Comparison of ENCODE assay signal across 22 cellular contexts in genomic region chr17:58309918-58310259, GRCh38. TPM values are rescaled to one million over a fixed set of nuclear protein-coding genes. Genes with fewer than 3 reads are reported as not detected.
A peak's percentile ranks its signal among the peaks of the same experiment; 100 is the strongest.
DNase-seq lines count a peak whose midpoint lies in the region; ATAC-seq and TF ChIP-seq lines count a peak whose summit lies in the region.
"Had no signal": no experiment of that assay in that cellular context is flagged by ENCODE, and none has a peak within 500 bp of the region (broad histone marks: within the 10 kb centered on the region; RNA-seq: fewer than 3 reads in every experiment).

No MANE protein-coding gene starts in this region.

- H3K9ac ChIP-seq in SK-N-SH, result no peak overlapping the region

- H3K9me3 ChIP-seq in SK-N-SH (no peaks in the 10 kb centered on the region), heart right ventricle (no peaks in the 10 kb centered on the region)
- H3K9me3 ChIP-seq: Caco-2 had no signal

- TF ChIP-seq EP300 in SK-N-SH (IDR thresholded peaks at IDR 0.05; ENCODE audit: borderline replicate concordance in 1 of 2, low read depth in 1 of 2, low read length in 1 of 2), result no peak

- DNase-seq in SK-N-SH (peak; percentile 27), left cardiac atrium (peak; percentile 5), heart right ventricle (no peak), mucosa of gallbladder (ENCODE audit: low spot score) (peak; percentile 5), erythroblast (lab: John Stamatoyannopoulos, UW) (no peak), HK-2 (ENCODE audit: unreplicated experiment) (no peak)
- DNase-seq: Caco-2; CD4-positive, CD25-positive, alpha-beta regulatory T cell; Karpas-422; NCI-H1417 treated with DMSO at 0.1 percent for 48 hours; NCI-H187 treated with DMSO at 0.1 percent for 48 hours; NCI-H226; NCI-H524; NCI-H82 had no signal

- H3K4me3 ChIP-seq in SK-N-SH (ENCODE audit: low read depth in 2 of 2, low read length in 1 of 2) (no peak overlapping the region), heart right ventricle (no peak overlapping the region)

- intact Hi-C loops in left cardiac atrium (cut with DNase I), result no loop called here
- intact Hi-C loops in heart right ventricle (cut with DNase I), result loop anchor here in 7 of 10 donors (5.0 to 10.0 kb wide), 4 partner anchors 105 to 137 kb away; partner anchors contain the start of gene RNF43 (in 1 of the 7)

- no peak overlapping the region for H3K27ac ChIP-seq in SK-N-SH (ENCODE audit: low read depth in 2 of 2, low read length in 1 of 2)
- no peak overlapping the region for H3K27ac ChIP-seq in heart right ventricle
- H3K27ac ChIP-seq: 22Rv1 had no signal

- no peaks in the 10 kb centered on the region for H4K20me1 ChIP-seq in SK-N-SH (ENCODE audit: insufficient read depth)

- H3K4me2 ChIP-seq in SK-N-SH, result no peak overlapping the region

- H3K27me3 ChIP-seq in SK-N-SH (ENCODE audit: insufficient read depth) (no peaks in the 10 kb centered on the region), heart right ventricle (peaks cover 0 to 7% (median 0%) of the 10 kb centered on the region in 7 donors)

- ATAC-seq in SK-N-SH treated with all-trans-retinoic acid at 6 μM for 48 hours, result no peak
- no peak for ATAC-seq in left cardiac atrium
- ATAC-seq in heart right ventricle, result no peak
- no peak for ATAC-seq in HG02759 (IDR thresholded peaks at IDR 0.05; ENCODE audit: unreplicated experiment)

- H3K36me3 ChIP-seq in SK-N-SH (replicated peaks in 1 of 2; ENCODE audit: control insufficient read depth in 1 of 2, insufficient read depth in 2 of 2, low read length in 1 of 2) (no peaks in the 10 kb centered on the region), heart right ventricle (no peaks in the 10 kb centered on the region)

- H3K79me2 ChIP-seq in SK-N-SH (ENCODE audit: insufficient read depth), result no peaks in the 10 kb centered on the region

- 39% methylated on average over 5 of the region's 5 CpGs for WGBS in SK-N-SH (ENCODE audit: low lambda C conversion rate)
- 69 to 72% methylated on average over 5 of the region's 5 CpGs for WGBS in heart right ventricle, 2 donors

- TF ChIP-seq POLR2A in erythroblast (IDR thresholded peaks at IDR 0.05; ENCODE audit: low read length), result no peak

- no peak overlapping the region for H2AFZ ChIP-seq in SK-N-SH (ENCODE audit: low read depth)

- no peaks in the 10 kb centered on the region for H3K9me2 ChIP-seq in SK-N-SH

- no peak for TF ChIP-seq RAD21 in SK-N-SH (IDR thresholded peaks at IDR 0.05; ENCODE audit: low read length)

- H3K4me1 ChIP-seq in SK-N-SH (ENCODE audit: control insufficient read depth in 1 of 2, insufficient read depth in 2 of 2, low read depth in 1 of 2, low read length in 1 of 2) (no peaks in the 10 kb centered on the region), heart right ventricle (no peaks in the 10 kb centered on the region)
- H3K4me1 ChIP-seq: Caco-2 had no signal

- POLR2A ChIA-PET in SK-N-SH (lab: Yijun Ruan, JAX), result no interaction called here

- TF ChIP-seq CTCF in SK-N-SH (IDR thresholded peaks at IDR 0.05) (no peak), heart right ventricle (IDR thresholded peaks at IDR 0.05) (no peak)

- no peaks in the 10 kb centered on the region for H3F3A ChIP-seq in SK-N-SH (replicated peaks; ENCODE audit: insufficient read depth)

- CTCF ChIA-PET in SK-N-SH (lab: Yijun Ruan, JAX), result interaction anchor here (2.2 to 3.0 kb wide), 3 partner anchors 8 to 138 kb away, joined by 9 to 16 read pairs (median 15); partner anchors contain the start of gene RNF43

TF ChIP-seq in SK-N-SH, 30 proteins besides CTCF, POLR2A, EP300 and RAD21 (continues in another document):
- TF ChIP-seq RCOR1 (IDR thresholded peaks at IDR 0.05; ENCODE audit: low read length) (no peak), SIN3A (IDR thresholded peaks at IDR 0.05; ENCODE audit: borderline replicate concordance, low read depth, low read length) (no peak), TCF12 (IDR thresholded peaks at IDR 0.05) (no peak), RXRA (IDR thresholded peaks at IDR 0.05; ENCODE audit: borderline replicate concordance, low read depth) (no peak), MEF2A (IDR thresholded peaks at IDR 0.05; ENCODE audit: borderline replicate concordance, low read depth) (no peak), ZBTB33 (IDR thresholded peaks at IDR 0.05; ENCODE audit: borderline replicate concordance, low read depth) (no peak), USF2 (IDR thresholded peaks at IDR 0.05; ENCODE audit: borderline replicate concordance, low read depth, low read length) (no peak), NRF1 (IDR thresholded peaks at IDR 0.05; ENCODE audit: low read depth, low read length) (no peak)

TF ChIP-seq in SK-N-SH treated with all-trans-retinoic acid at 6 μM for 48 hours, 23 proteins besides CTCF, POLR2A, EP300 and RAD21:
- TF ChIP-seq SNAI2 (CRISPR knock-in tag; IDR thresholded peaks at IDR 0.05), result no peak
- TF ChIP-seq POU6F1 (CRISPR knock-in tag; IDR thresholded peaks at IDR 0.05; ENCODE audit: borderline replicate concordance, low read depth), result no peak
- TF ChIP-seq ISL1 (CRISPR knock-in tag; IDR thresholded peaks at IDR 0.05), result no peak
- TF ChIP-seq ARNTL (CRISPR knock-in tag; IDR thresholded peaks at IDR 0.05; ENCODE audit: borderline replicate concordance, low read depth), result no peak
- no peak for TF ChIP-seq ZNF8 (CRISPR knock-in tag; IDR thresholded peaks at IDR 0.05)
- no peak for TF ChIP-seq TCF4 (CRISPR knock-in tag; IDR thresholded peaks at IDR 0.05; ENCODE audit: borderline replicate concordance)
- TF ChIP-seq PATZ1 (CRISPR knock-in tag; IDR thresholded peaks at IDR 0.05; ENCODE audit: borderline replicate concordance), result no peak
- TF ChIP-seq ZC3H10 (CRISPR knock-in tag; IDR thresholded peaks at IDR 0.05), result no peak
- no peak for TF ChIP-seq ZFP30 (CRISPR knock-in tag; IDR thresholded peaks at IDR 0.05)
- TF ChIP-seq ZFP3 (CRISPR knock-in tag; IDR thresholded peaks at IDR 0.05), result no peak
- TF ChIP-seq OSR1 (CRISPR knock-in tag; IDR thresholded peaks at IDR 0.05), result no peak

RNA-seq across cellular contexts. Expression of gene TSPOAP1, which starts 18.7 kb away (rescaled TPM):
- 0.79 and 1.9 TPM in 2 replicates for polyA plus RNA-seq in SK-N-SH (2012; rRNA removed)
- polyA plus RNA-seq in SK-N-SH (2012; cell fraction: cytosol; rRNA removed), result 0.28 and 0.97 TPM in 2 replicates
- 4.8 and 8.3 TPM in 2 replicates for polyA plus RNA-seq in SK-N-SH (2012; cell fraction: nucleus; rRNA removed)
- 1 to 10 TPM; 8.8 to 9.0 TPM for total RNA-seq in left cardiac atrium
- 10 to 100 TPM in 8 of 10 donors, 1 to 10 TPM in 2; 6.0 to 18.7 (median 12.4) TPM for total RNA-seq in heart right ventricle
- polyA plus RNA-seq in heart right ventricle, result 10 to 100 TPM in 1 of 2 donors, 1 to 10 TPM in 1; 1.6 to 35.6 TPM
- total RNA-seq in mucosa of gallbladder, result 30.2 TPM
- total RNA-seq: MCF 10A had no signal

RNA-seq across cellular contexts. Expression of gene MPO, which starts 29.2 kb away (rescaled TPM):
- polyA plus RNA-seq in SK-N-SH (2012; rRNA removed) (not detected in 2 replicates), heart right ventricle (under 1 TPM; 0.07 to 0.15 TPM)
- not detected in 2 replicates for polyA plus RNA-seq in SK-N-SH (2012; cell fraction: cytosol; rRNA removed)
- not detected in 2 replicates for polyA plus RNA-seq in SK-N-SH (2012; cell fraction: nucleus; rRNA removed)
- total RNA-seq in left cardiac atrium (under 1 TPM; 0.24 to 0.32 TPM), heart right ventricle (1 to 10 TPM in 1 of 10 donors, under 1 TPM in 7, not detected in 2; 0.08 to 2.5 (median 0.25) TPM), mucosa of gallbladder (0.06 TPM)
- total RNA-seq: B cell; CD4-positive, CD25-positive, alpha-beta regulatory T cell; H7 had no signal
- polyA plus RNA-seq: AG04450, IgD-negative memory B cell had no signal

RNA-seq across cellular contexts. Expression of gene SUPT4H1, which starts 42.1 kb away (rescaled TPM):
- 165 and 205 TPM in 2 replicates for polyA plus RNA-seq in SK-N-SH (2012; rRNA removed)
- polyA plus RNA-seq in SK-N-SH (2012; cell fraction: cytosol; rRNA removed), result 216 and 229 TPM in 2 replicates
- 54.9 and 92.8 TPM in 2 replicates for polyA plus RNA-seq in SK-N-SH (2012; cell fraction: nucleus; rRNA removed)
- total RNA-seq in left cardiac atrium, result 10 to 100 TPM; 49.4 to 60.6 TPM
- total RNA-seq in heart right ventricle, result 10 to 100 TPM; 49.0 to 73.4 (median 59.8) TPM
- polyA plus RNA-seq in heart right ventricle, result 10 to 100 TPM; 38.0 to 95.0 TPM
- total RNA-seq in mucosa of gallbladder, result 72.4 TPM

Comparison
In these comparisons a context has a peak if more than half of its experiments do, and no peak if none do; other contexts are left out.
1. DNase-seq: peak in SK-N-SH (single experiment), left cardiac atrium (single experiment) and mucosa of gallbladder (single experiment); none in heart right ventricle (0 of 2), erythroblast (0 of 2) and HK-2 (single experiment).
2. intact Hi-C loops: an anchor here in heart right ventricle (5.0 to 10.0 kb wide); none called in left cardiac atrium.